19 cellular contexts compared by ENCODE assay signal in genomic region chr6:127749095-127749494, GRCh38.
DNase-seq lines count a peak whose midpoint lies in the region; ATAC-seq and TF ChIP-seq lines count a peak whose summit lies in the region.
"Had no signal": no experiment of that assay in that cellular context is flagged by ENCODE, and none has a peak within 500 bp of the region (broad histone marks: within the 10 kb centered on the region; RNA-seq: fewer than 3 reads in every experiment).

No MANE protein-coding gene starts in this region.

- no peaks in the 10 kb centered on the region for H3K36me3 ChIP-seq in CD8-positive, alpha-beta T cell (ENCODE audit: insufficient read depth, low read length)
- H3K36me3 ChIP-seq in heart left ventricle = no peaks in the 10 kb centered on the region

- no peak for TF ChIP-seq POLR2A in heart left ventricle (IDR thresholded peaks at IDR 0.05)

- POLR2A ChIA-PET in CD8-positive, alpha-beta T cell (lab: Charles Lee) = interaction anchor here (0.6 kb wide), 1 partner anchor 534 kb away, joined by 3 read pairs; no protein-coding TSS in a partner anchor
- POLR2A ChIA-PET in activated naive CD8-positive, alpha-beta T cell treated with anti-CD3 and anti-CD28 coated beads, Interleukin-2, amount 10 ng/mL, durations not matched to agents 7 days and 5 days (lab: Charles Lee) = no interaction called here
- POLR2A ChIA-PET in naive thymus-derived CD8-positive, alpha-beta T cell (lab: Charles Lee) = interaction anchor here (0.9 kb wide), 1 partner anchor 9 kb away, joined by 3 read pairs; no protein-coding TSS in a partner anchor

- intact Hi-C loops in CD8-positive, alpha-beta T cell (cut with DNase I, micrococcal nuclease) = no loop called here
- intact Hi-C loops in heart left ventricle (cut with DNase I) = no loop called here

- no peak overlapping the region for H3K27ac ChIP-seq in CD8-positive, alpha-beta T cell (ENCODE audit: low read depth, low read length)
- no peak overlapping the region for H3K27ac ChIP-seq in heart left ventricle
- H3K27ac ChIP-seq: C4-2B, PC-9 had no signal

- H3K27ac Mint-ChIP-seq in activated CD8-positive, alpha-beta memory T cell treated with anti-CD3 and anti-CD28 coated beads, Interleukin-2, amount 10 ng/mL, durations not matched to agents 7 days and 5 days = peak overlapping the region; percentile 19
- peak overlapping the region; percentile 78 for H3K27ac Mint-ChIP-seq in CD8-positive, alpha-beta T cell
- peak overlapping the region; percentile 35 for H3K27ac Mint-ChIP-seq in activated naive CD8-positive, alpha-beta T cell treated with anti-CD3 and anti-CD28 coated beads, Interleukin-2, amount 10 ng/mL, durations not matched to agents 7 days and 5 days
- peak overlapping the region in 9 of 10 donors; percentile 20 to 87 (median 65) for H3K27ac Mint-ChIP-seq in naive thymus-derived CD8-positive, alpha-beta T cell

- H3K27me3 Mint-ChIP-seq in activated CD8-positive, alpha-beta memory T cell treated with anti-CD3 and anti-CD28 coated beads, Interleukin-2, amount 10 ng/mL, durations not matched to agents 7 days and 5 days = no peaks in the 10 kb centered on the region
- H3K27me3 Mint-ChIP-seq in CD8-positive, alpha-beta T cell (ENCODE audit: low read depth) = no peaks in the 10 kb centered on the region
- no peaks in the 10 kb centered on the region for H3K27me3 Mint-ChIP-seq in activated naive CD8-positive, alpha-beta T cell treated with anti-CD3 and anti-CD28 coated beads, Interleukin-2, amount 10 ng/mL, durations not matched to agents 7 days and 5 days
- no peaks in the 10 kb centered on the region for H3K27me3 Mint-ChIP-seq in naive thymus-derived CD8-positive, alpha-beta T cell

- H3K4me1 ChIP-seq in CD8-positive, alpha-beta T cell (ENCODE audit: insufficient read depth, low read length) = peaks cover 50% of the 10 kb centered on the region
- no peaks in the 10 kb centered on the region for H3K4me1 ChIP-seq in heart left ventricle

- no peak overlapping the region for H3K4me3 ChIP-seq in CD8-positive, alpha-beta T cell (ENCODE audit: low read depth, low read length)
- H3K4me3 ChIP-seq in heart left ventricle = no peak overlapping the region
- H3K4me3 ChIP-seq: PC-9 had no signal

- DNase-seq in activated CD8-positive, alpha-beta memory T cell treated with anti-CD3 and anti-CD28 coated beads, Interleukin-2, amount 10 ng/mL, durations not matched to agents 7 days and 5 days = no peak
- DNase-seq in activated CD8-positive, alpha-beta memory T cell treated with anti-CD3 and anti-CD28 coated beads, Interleukin-2, amount 50 U/mL, for 48 hours = no peak
- DNase-seq in CD8-positive, alpha-beta T cell = no peak
- no peak for DNase-seq in activated naive CD8-positive, alpha-beta T cell treated with anti-CD3 and anti-CD28 coated beads, Interleukin-2, amount 10 ng/mL, durations not matched to agents 7 days and 5 days
- DNase-seq in naive thymus-derived CD8-positive, alpha-beta T cell = no peak
- DNase-seq in C1 segment of cervical spinal cord (lab: John Stamatoyannopoulos, UW) = no peak
- no peak for DNase-seq in hepatic stellate cell (ENCODE audit: low spot score)
- no peak for DNase-seq in heart left ventricle
- DNase-seq: AML-193, COR-L47, DMS 273 treated with DMSO at 0.1 percent for 48 hours, DMS79 treated with DMSO at 0.1 percent for 48 hours, Kasumi-1, NCI-H1417, NCI-H187 treated with DMSO at 0.1 percent for 48 hours, PC-9, RPMI8226, SHP77 had no signal

- ATAC-seq in activated CD8-positive, alpha-beta memory T cell treated with anti-CD3 and anti-CD28 coated beads, Interleukin-2, amount 10 ng/mL, durations not matched to agents 7 days and 5 days = no peak
- no peak for ATAC-seq in CD8-positive, alpha-beta T cell
- ATAC-seq in activated naive CD8-positive, alpha-beta T cell treated with anti-CD3 and anti-CD28 coated beads, Interleukin-2, amount 10 ng/mL, durations not matched to agents 7 days and 5 days (ENCODE audit: low read depth) = no peak
- ATAC-seq in naive thymus-derived CD8-positive, alpha-beta T cell = peak in 1 of 2 donors; percentile 14
- no peak for ATAC-seq in heart left ventricle

- peaks cover 2% of the 10 kb centered on the region for H3K9me3 Mint-ChIP-seq in activated CD8-positive, alpha-beta memory T cell treated with anti-CD3 and anti-CD28 coated beads, Interleukin-2, amount 10 ng/mL, durations not matched to agents 7 days and 5 days (ENCODE audit: low read depth)
- H3K9me3 Mint-ChIP-seq in CD8-positive, alpha-beta T cell = no peaks in the 10 kb centered on the region
- H3K9me3 Mint-ChIP-seq in activated naive CD8-positive, alpha-beta T cell treated with anti-CD3 and anti-CD28 coated beads, Interleukin-2, amount 10 ng/mL, durations not matched to agents 7 days and 5 days = no peaks in the 10 kb centered on the region
- peaks cover 0 to 4% (median 0%) of the 10 kb centered on the region in 9 donors for H3K9me3 Mint-ChIP-seq in naive thymus-derived CD8-positive, alpha-beta T cell

- no peaks in the 10 kb centered on the region for H3K27me3 ChIP-seq in CD8-positive, alpha-beta T cell (ENCODE audit: insufficient read depth, low read length)
- no peaks in the 10 kb centered on the region for H3K27me3 ChIP-seq in heart left ventricle

- peaks cover 36% of the 10 kb centered on the region for H3K36me3 Mint-ChIP-seq in activated CD8-positive, alpha-beta memory T cell treated with anti-CD3 and anti-CD28 coated beads, Interleukin-2, amount 10 ng/mL, durations not matched to agents 7 days and 5 days
- peaks cover 28% of the 10 kb centered on the region for H3K36me3 Mint-ChIP-seq in CD8-positive, alpha-beta T cell
- peaks cover 31% of the 10 kb centered on the region for H3K36me3 Mint-ChIP-seq in activated naive CD8-positive, alpha-beta T cell treated with anti-CD3 and anti-CD28 coated beads, Interleukin-2, amount 10 ng/mL, durations not matched to agents 7 days and 5 days
- peaks cover 6 to 25% (median 12%) of the 10 kb centered on the region in 3 donors for H3K36me3 Mint-ChIP-seq in naive thymus-derived CD8-positive, alpha-beta T cell

- 85 to 91% (median 89%) methylated on average over 3 of the region's 3 CpGs for WGBS in heart left ventricle, 4 donors

- H3K4me3 Mint-ChIP-seq in activated CD8-positive, alpha-beta memory T cell treated with anti-CD3 and anti-CD28 coated beads, Interleukin-2, amount 10 ng/mL, durations not matched to agents 7 days and 5 days = no peak overlapping the region
- no peak overlapping the region for H3K4me3 Mint-ChIP-seq in CD8-positive, alpha-beta T cell
- peak overlapping the region; percentile 20 for H3K4me3 Mint-ChIP-seq in activated naive CD8-positive, alpha-beta T cell treated with anti-CD3 and anti-CD28 coated beads, Interleukin-2, amount 10 ng/mL, durations not matched to agents 7 days and 5 days
- peak overlapping the region in 7 of 10 donors; percentile 8 to 46 (median 18) for H3K4me3 Mint-ChIP-seq in naive thymus-derived CD8-positive, alpha-beta T cell

- H3K9me3 ChIP-seq in CD8-positive, alpha-beta T cell (ENCODE audit: low read length) = no peaks in the 10 kb centered on the region
- H3K9me3 ChIP-seq in heart left ventricle = peaks cover 0 to 17% (median 0%) of the 10 kb centered on the region in 12 donors

- CTCF ChIA-PET in activated CD8-positive, alpha-beta memory T cell treated with anti-CD3 and anti-CD28 coated beads, Interleukin-2, amount 10 ng/mL, durations not matched to agents 7 days and 5 days (lab: Charles Lee) = no interaction called here
- CTCF ChIA-PET in CD8-positive, alpha-beta T cell (lab: Charles Lee) = interaction anchor here (1.4 kb wide), 1 partner anchor 12 kb away, joined by 5 read pairs; no protein-coding TSS in a partner anchor

- no peak for TF ChIP-seq CTCF in CD8-positive, alpha-beta T cell (IDR thresholded peaks at IDR 0.05)
- no peak for TF ChIP-seq CTCF in heart left ventricle (IDR thresholded peaks at IDR 0.05)

- H3K4me1 Mint-ChIP-seq in activated CD8-positive, alpha-beta memory T cell treated with anti-CD3 and anti-CD28 coated beads, Interleukin-2, amount 10 ng/mL, durations not matched to agents 7 days and 5 days = peaks cover 42% of the 10 kb centered on the region
- peaks cover 70% of the 10 kb centered on the region for H3K4me1 Mint-ChIP-seq in CD8-positive, alpha-beta T cell (ENCODE audit: low read depth)
- H3K4me1 Mint-ChIP-seq in activated naive CD8-positive, alpha-beta T cell treated with anti-CD3 and anti-CD28 coated beads, Interleukin-2, amount 10 ng/mL, durations not matched to agents 7 days and 5 days = peaks cover 33% of the 10 kb centered on the region
- H3K4me1 Mint-ChIP-seq in naive thymus-derived CD8-positive, alpha-beta T cell = peaks cover 27 to 66% (median 63%) of the 10 kb centered on the region in 4 donors

Comparison
In these comparisons a context has a peak if more than half of its experiments do, and no peak if none do; other contexts are left out.
1. H3K27ac Mint-ChIP-seq: peak in every context shown above with its lines; median percentile 78 in CD8-positive, alpha-beta T cell; 65 in naive thymus-derived CD8-positive, alpha-beta T cell; 35 in activated naive CD8-positive, alpha-beta T cell treated with anti-CD3 and anti-CD28 coated beads, Interleukin-2, amount 10 ng/mL, durations not matched to agents 7 days and 5 days; 19 in activated CD8-positive, alpha-beta memory T cell treated with anti-CD3 and anti-CD28 coated beads, Interleukin-2, amount 10 ng/mL, durations not matched to agents 7 days and 5 days.
2. H3K4me3 Mint-ChIP-seq: peak in activated naive CD8-positive, alpha-beta T cell treated with anti-CD3 and anti-CD28 coated beads, Interleukin-2, amount 10 ng/mL, durations not matched to agents 7 days and 5 days (single experiment) and naive thymus-derived CD8-positive, alpha-beta T cell (7 of 10); none in activated CD8-positive, alpha-beta memory T cell treated with anti-CD3 and anti-CD28 coated beads, Interleukin-2, amount 10 ng/mL, durations not matched to agents 7 days and 5 days (single experiment) and CD8-positive, alpha-beta T cell (single experiment).